Comparison of ENCODE assay signal across 10 cellular contexts in the genomic region with DNA sequence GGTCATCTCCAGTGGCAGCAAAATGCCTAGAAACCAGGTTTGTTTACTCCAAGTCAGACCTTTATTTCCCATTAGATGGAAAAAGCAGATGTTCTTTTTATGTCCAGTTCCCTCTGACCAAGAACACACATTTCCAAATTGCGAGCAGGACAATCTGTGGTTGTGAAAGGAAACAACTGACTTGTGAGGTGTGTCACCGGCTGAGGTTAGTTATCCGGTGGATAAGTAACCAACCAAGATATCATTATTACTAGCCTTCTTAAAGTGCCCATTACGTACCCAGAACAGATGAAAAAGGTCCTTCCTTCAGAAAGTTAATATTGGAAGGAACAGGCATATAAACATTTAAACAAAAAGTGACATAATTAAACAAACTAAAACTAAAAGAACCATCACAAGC.
DNase-seq lines count a peak whose midpoint lies in the region; ATAC-seq, FAIRE-seq and TF ChIP-seq lines count a peak whose summit lies in the region.
"Had no signal": no experiment of that assay in that cellular context is flagged by ENCODE, and none has a peak within 500 bp of the region (broad histone marks: within the 10 kb centered on the region; RNA-seq: fewer than 3 reads in every experiment).

No MANE protein-coding gene starts in this region.

- H3K27ac ChIP-seq in naive thymus-derived CD4-positive, alpha-beta T cell (ENCODE audit: low read depth, low read length), result no peak overlapping the region
- no peak overlapping the region for H3K27ac ChIP-seq in A673 (ENCODE audit: low read depth, low read length, poor library complexity, severe bottlenecking)

- H3K4me3 Mint-ChIP-seq in naive thymus-derived CD4-positive, alpha-beta T cell, result no peak overlapping the region

- H3K27me3 Mint-ChIP-seq in naive thymus-derived CD4-positive, alpha-beta T cell, result no peaks in the 10 kb centered on the region

- H3K9me3 ChIP-seq in naive thymus-derived CD4-positive, alpha-beta T cell (ENCODE audit: control insufficient read depth in 2 of 3, low read length in 3 of 3), result no peaks in the 10 kb centered on the region
- no peaks in the 10 kb centered on the region for H3K9me3 ChIP-seq in A673 (ENCODE audit: low read depth, low read length, poor library complexity, severe bottlenecking)

- in situ Hi-C loops in astrocyte of the spinal cord (cut with HindIII; ENCODE audit: low sequenced_read_pairs), result no loop called here

- H3K36me3 Mint-ChIP-seq in naive thymus-derived CD4-positive, alpha-beta T cell, result peaks cover 5 to 23% (median 9%) of the 10 kb centered on the region in 5 donors

- no peaks in the 10 kb centered on the region for H3K9me3 Mint-ChIP-seq in naive thymus-derived CD4-positive, alpha-beta T cell

- H3K4me1 Mint-ChIP-seq in naive thymus-derived CD4-positive, alpha-beta T cell, result peaks cover 0 to 15% (median 0%) of the 10 kb centered on the region in 7 donors

- H3K36me3 ChIP-seq in naive thymus-derived CD4-positive, alpha-beta T cell (ENCODE audit: control insufficient read depth in 2 of 3, insufficient read depth in 3 of 3, low read length in 3 of 3), result peaks cover 0 to 12% (median 0%) of the 10 kb centered on the region in 3 experiments
- H3K36me3 ChIP-seq in A673 (ENCODE audit: insufficient read depth, low read length, poor library complexity, severe bottlenecking), result no peaks in the 10 kb centered on the region

- no peak overlapping the region for H3K27ac Mint-ChIP-seq in naive thymus-derived CD4-positive, alpha-beta T cell

- TF ChIP-seq CTCF in astrocyte of the spinal cord (IDR thresholded peaks at IDR 0.05; ENCODE audit: low read depth, low read length) (no peak), A673 (conservative IDR thresholded peaks at IDR 0.05; ENCODE audit: low read depth, low read length) (no peak)

- no peak for TF ChIP-seq POLR2A in GM12891 (IDR thresholded peaks at IDR 0.05; ENCODE audit: low read depth, low read length)

- H3K4me3 ChIP-seq in astrocyte of the spinal cord (ENCODE audit: low read depth, low read length), result no peak overlapping the region
- H3K4me3 ChIP-seq in naive thymus-derived CD4-positive, alpha-beta T cell (ENCODE audit: low read length), result no peak overlapping the region
- H3K4me3 ChIP-seq in A673 (ENCODE audit: low read depth, low read length, poor library complexity, severe bottlenecking), result no peak overlapping the region

- POLR2A ChIA-PET in naive thymus-derived CD4-positive, alpha-beta T cell (lab: Charles Lee), result no interaction called here
- POLR2A ChIA-PET in A673 (lab: Charles Lee; ENCODE audit: low non-redundant PET), result no interaction called here

- H3K4me1 ChIP-seq in naive thymus-derived CD4-positive, alpha-beta T cell (ENCODE audit: control insufficient read depth in 2 of 2, insufficient read depth in 2 of 2, low read length in 2 of 2), result peaks cover 0 to 21% of the 10 kb centered on the region in 2 donors
- no peaks in the 10 kb centered on the region for H3K4me1 ChIP-seq in A673 (ENCODE audit: insufficient read depth, low read length, poor library complexity, severe bottlenecking)

- peak; percentile 59 for ATAC-seq in HG02798 (IDR thresholded peaks at IDR 0.05; ENCODE audit: poor library complexity, unreplicated experiment)
- ATAC-seq in naive thymus-derived CD4-positive, alpha-beta T cell, result peak; percentile 31

- peak; percentile 80 for FAIRE-seq in GM12891 (lab: Jason Lieb, UNC)

- H3K27me3 ChIP-seq in naive thymus-derived CD4-positive, alpha-beta T cell (ENCODE audit: control insufficient read depth in 2 of 2, insufficient read depth in 2 of 2, low read length in 2 of 2), result no peaks in the 10 kb centered on the region
- H3K27me3 ChIP-seq in A673 (replicated peaks; ENCODE audit: insufficient read depth, low read depth, low read length, poor library complexity), result no peaks in the 10 kb centered on the region

- no TSS peak for BruUV-seq in A673 (replicated peaks; lab: Mats Ljungman, UMichigan)

- DNase-seq in GM12891 (ENCODE audit: insufficient read length, low spot score), result no peak
- DNase-seq in astrocyte of the spinal cord (ENCODE audit: low read depth, low spot score), result peak; percentile 74
- no peak for DNase-seq in naive thymus-derived CD4-positive, alpha-beta T cell
- DNase-seq in SIG-M5 treated with dmso at 0.1 percent for 504 hours (lab: John Stamatoyannopoulos, UW; ENCODE audit: unreplicated experiment), result no peak
- no peak for DNase-seq in foreskin melanocyte
- no peak for DNase-seq in NCI-H146 treated with DMSO at 0.1 percent for 48 hours (lab: John Stamatoyannopoulos, UW; ENCODE audit: unreplicated experiment)
- DNase-seq in A673 (ENCODE audit: low spot score), result no peak
- DNase-seq: midbrain, NCI-H2029 had no signal

- CTCF ChIA-PET in naive thymus-derived CD4-positive, alpha-beta T cell (lab: Charles Lee), result interaction anchor here (0.9 to 3.3 kb wide), 7 partner anchors 10 to 623 kb away, joined by 3 to 57 read pairs (median 13); no protein-coding TSS in a partner anchor
- CTCF ChIA-PET in A673 (lab: Charles Lee), result interaction anchor here (1.7 kb wide), 1 partner anchor 254 kb away, joined by 6 read pairs; no protein-coding TSS in a partner anchor

- intact Hi-C loops in naive thymus-derived CD4-positive, alpha-beta T cell (cut with micrococcal nuclease), result loop anchor here in 1 of 2 donors (5.0 kb wide), 1 partner anchor 656 kb away; no protein-coding TSS in a partner anchor
- intact Hi-C loops in A673 (cut with micrococcal nuclease; ENCODE audit: unreplicated experiment), result loop anchor here (5.0 to 10.0 kb wide), 3 partner anchors 536 to 656 kb away; no protein-coding TSS in a partner anchor

TF ChIP-seq in GM12891, 5 proteins besides CTCF, POLR2A, EP300 and RAD21:
- no peak for TF ChIP-seq POU2F2 (IDR thresholded peaks at IDR 0.05; ENCODE audit: low read depth, low read length)
- 0 out of 2 replicates have a peak, but pooled peaks have one; percentile 13 for TF ChIP-seq SPI1 (IDR thresholded peaks at IDR 0.05; ENCODE audit: low read depth, low read length)
TF ChIP-seq in GM12891: peak in this region for 1.
